Comparison of ENCODE assay signal across 13 cellular contexts in genomic region chr2:120227111-120227991, GRCh38. TPM values are rescaled to one million over a fixed set of nuclear protein-coding genes. Genes with fewer than 3 reads are reported as not detected.
DNase-seq lines count a peak whose midpoint lies in the region; ATAC-seq and TF ChIP-seq lines count a peak whose summit lies in the region.
"Had no signal": no experiment of that assay in that cellular context is flagged by ENCODE, and none has a peak within 500 bp of the region (broad histone marks: within the 10 kb centered on the region; RNA-seq: fewer than 3 reads in every experiment).

No MANE protein-coding gene starts in this region.

- TF ChIP-seq POLR2A in spleen (IDR thresholded peaks at IDR 0.05) = no peak

- H3K23ac ChIP-seq in H9 (ENCODE audit: insufficient read length, low read depth, low read length) = no peak overlapping the region

- POLR2A ChIA-PET in activated naive CD8-positive, alpha-beta T cell treated with anti-CD3 and anti-CD28 coated beads, Interleukin-2, amount 10 ng/mL, durations not matched to agents 7 days and 5 days (lab: Charles Lee) = interaction anchor here (1.1 to 1.5 kb wide), 3 partner anchors 19 to 87 kb away, joined by 4 to 5 read pairs (median 4); no protein-coding TSS in a partner anchor

- H3K4me3 Mint-ChIP-seq in H9 = no peak overlapping the region
- H3K4me3 Mint-ChIP-seq in activated naive CD8-positive, alpha-beta T cell treated with anti-CD3 and anti-CD28 coated beads, Interleukin-2, amount 10 ng/mL, durations not matched to agents 7 days and 5 days = peak overlapping the region; percentile 80
- H3K4me3 Mint-ChIP-seq: HFFc6 had no signal

- H2AFZ ChIP-seq in H9 (ENCODE audit: low read length) = no peak overlapping the region

- no CpG with 5 or more reads among the region's 16 CpGs for WGBS in H9 (ENCODE audit: extremely low coverage, insufficient read length, low lambda C conversion rate)
- 59 to 77% (median 68%) methylated on average over 16 of the region's 16 CpGs for WGBS in spleen, 5 donors

- H3K14ac ChIP-seq in H9 (ENCODE audit: insufficient read depth, low read length) = peak overlapping the region; percentile 63; the same call in 1 of the 2 replicates

- no peaks in the 10 kb centered on the region for H3K23me2 ChIP-seq in H9 (ENCODE audit: insufficient read length, low read depth, low read length, poor library complexity, severe bottlenecking)

- H3K27ac ChIP-seq in H9 (ENCODE audit: insufficient read length, low read depth, low read length) = no peak overlapping the region
- peak overlapping the region in 1 of 8 donors; percentile 4 for H3K27ac ChIP-seq in spleen

- peaks cover 11 to 20% of the 10 kb centered on the region in 2 experiments for H3K4me1 Mint-ChIP-seq in H9
- H3K4me1 Mint-ChIP-seq in activated naive CD8-positive, alpha-beta T cell treated with anti-CD3 and anti-CD28 coated beads, Interleukin-2, amount 10 ng/mL, durations not matched to agents 7 days and 5 days = peaks cover 54% of the 10 kb centered on the region

- peaks cover 61% of the 10 kb centered on the region for H3K27me3 Mint-ChIP-seq in H9 (ENCODE audit: low read depth)
- H3K27me3 Mint-ChIP-seq in activated naive CD8-positive, alpha-beta T cell treated with anti-CD3 and anti-CD28 coated beads, Interleukin-2, amount 10 ng/mL, durations not matched to agents 7 days and 5 days = no peaks in the 10 kb centered on the region

- no peak overlapping the region for H2BK5ac ChIP-seq in H9 (ENCODE audit: insufficient read length, low read length)

- H3K18ac ChIP-seq in H9 (ENCODE audit: insufficient read length, low read depth, low read length) = no peak overlapping the region

- no peak overlapping the region for H3K27ac Mint-ChIP-seq in H9
- H3K27ac Mint-ChIP-seq in activated naive CD8-positive, alpha-beta T cell treated with anti-CD3 and anti-CD28 coated beads, Interleukin-2, amount 10 ng/mL, durations not matched to agents 7 days and 5 days = peak overlapping the region; percentile 66
- H3K27ac Mint-ChIP-seq: HFFc6 had no signal

- H4K20me1 ChIP-seq in H9 (ENCODE audit: control insufficient read depth, insufficient read depth, insufficient read length) = peaks cover 2% of the 10 kb centered on the region

- H2BK12ac ChIP-seq in H9 (ENCODE audit: insufficient read length, low read depth, low read length) = no peak overlapping the region

- peaks cover 2 to 3% of the 10 kb centered on the region in 2 experiments; a peak in 4 of 5 replicates for H3K9me3 Mint-ChIP-seq in H9
- H3K9me3 Mint-ChIP-seq in activated naive CD8-positive, alpha-beta T cell treated with anti-CD3 and anti-CD28 coated beads, Interleukin-2, amount 10 ng/mL, durations not matched to agents 7 days and 5 days = peaks cover under 1% of the 10 kb centered on the region

- H4K8ac ChIP-seq in H9 (replicated peaks; ENCODE audit: insufficient read length, low read depth, low read length) = peak overlapping the region; percentile 62

- H3K4me2 ChIP-seq in H9 (ENCODE audit: insufficient read depth, insufficient read length, low read length) = no peak overlapping the region

- H3K36me3 Mint-ChIP-seq in H9 (ENCODE audit: insufficient read depth in 1 of 3, low read depth in 3 of 3) = peaks cover 1 to 3% (median 1%) of the 10 kb centered on the region in 3 experiments
- H3K36me3 Mint-ChIP-seq in activated naive CD8-positive, alpha-beta T cell treated with anti-CD3 and anti-CD28 coated beads, Interleukin-2, amount 10 ng/mL, durations not matched to agents 7 days and 5 days = peaks cover 38% of the 10 kb centered on the region

- H2BK15ac ChIP-seq in H9 (ENCODE audit: low read depth, low read length) = no peak overlapping the region

- H3T11ph ChIP-seq in H9 (ENCODE audit: low read length) = no peak overlapping the region

- H2BK120ac ChIP-seq in H9 (ENCODE audit: low read depth, low read length, poor library complexity, severe bottlenecking) = no peak overlapping the region

- ATAC-seq in activated naive CD8-positive, alpha-beta T cell treated with anti-CD3 and anti-CD28 coated beads, Interleukin-2, amount 10 ng/mL, durations not matched to agents 7 days and 5 days (ENCODE audit: low read depth) = no peak
- ATAC-seq in HG03521 (IDR thresholded peaks at IDR 0.05; ENCODE audit: unreplicated experiment) (no peak), HG03135 (IDR thresholded peaks at IDR 0.05; ENCODE audit: unreplicated experiment) (no peak), HG02571 (IDR thresholded peaks at IDR 0.05; ENCODE audit: unreplicated experiment) (no peak)

- no peaks in the 10 kb centered on the region for H3K36me3 ChIP-seq in spleen

- H4K5ac ChIP-seq in H9 (ENCODE audit: insufficient read length, low read depth, low read length) = no peak overlapping the region

- no peak overlapping the region for H2BK20ac ChIP-seq in H9 (ENCODE audit: low read depth, low read length, poor library complexity, severe bottlenecking)

- no peaks in the 10 kb centered on the region for H3K4me1 ChIP-seq in H9 (ENCODE audit: insufficient read depth, low read length)
- peaks cover 25 to 78% (median 47%) of the 10 kb centered on the region in 6 donors for H3K4me1 ChIP-seq in spleen

- H3K9ac ChIP-seq in H9 (ENCODE audit: extremely low read depth, insufficient read length, low read length) = no peak overlapping the region

- H3K9me3 ChIP-seq in H9 (ENCODE audit: control insufficient read depth, low read depth, low read length) (peaks cover 2% of the 10 kb centered on the region), spleen (peaks cover 0 to 5% (median 0%) of the 10 kb centered on the region in 8 donors)

- H3K4me3 ChIP-seq in spleen = no peak overlapping the region

- H3K79me1 ChIP-seq in H9 (ENCODE audit: insufficient read depth, low read depth, low read length, poor library complexity, severe bottlenecking) = no peaks in the 10 kb centered on the region

- DNase-seq in H9 (peak; percentile 21), RPMI7951 (ENCODE audit: low read depth) (peak; percentile 35), spleen (peak; percentile 74), iPS-NIHi7 (ENCODE audit: extremely low spot score) (no peak)
- DNase-seq in activated naive CD8-positive, alpha-beta T cell treated with anti-CD3 and anti-CD28 coated beads, Interleukin-2, amount 10 ng/mL, durations not matched to agents 7 days and 5 days = peak; percentile 27
- DNase-seq: activated CD4-positive, CD25-positive, alpha-beta regulatory T cell treated with anti-CD3 and anti-CD28 coated beads, Interleukin-2, amount 50 U/mL, for 72 hours; effector CD4-positive, alpha-beta T cell; HFFc6; NCI-H2227 treated with DMSO at 0.1 percent for 48 hours; occipital lobe had no signal

- no peak overlapping the region for H3K4ac ChIP-seq in H9 (ENCODE audit: low read depth, low read length)

- H3K27me3 ChIP-seq in H9 (ENCODE audit: insufficient read depth, low read length) = peaks cover 6% of the 10 kb centered on the region; the same call in 1 of the 2 replicates
- no peaks in the 10 kb centered on the region for H3K27me3 ChIP-seq in spleen (replicated peaks in 1 of 7)

- H3K79me2 ChIP-seq in H9 (ENCODE audit: insufficient read depth, low read length) = no peaks in the 10 kb centered on the region

- H4K91ac ChIP-seq in H9 (ENCODE audit: insufficient read length, low read depth, low read length) = no peak overlapping the region

- intact Hi-C loops in spleen (cut with DNase I; ENCODE audit: low total_unique reads) = no loop called here

- no peak overlapping the region for H2AK5ac ChIP-seq in H9 (ENCODE audit: insufficient read length, low read length)

- H3K56ac ChIP-seq in H9 (ENCODE audit: insufficient read length, low read depth, low read length) = no peak overlapping the region

- TF ChIP-seq CTCF in H9 (conservative IDR thresholded peaks at IDR 0.05) = no peak
- no peak for TF ChIP-seq CTCF in spleen (IDR thresholded peaks at IDR 0.05 in 8 of 11, conservative IDR thresholded peaks at IDR 0.05 in 3 of 11)

RNA-seq across cellular contexts. Expression of gene TMEM185B, which starts 4.2 kb away (rescaled TPM):
- total RNA-seq in H9 (2021) = 28.4 and 29.0 TPM in 2 replicates
- total RNA-seq in RPMI7951 (2014; rRNA removed; shearing (Covaris generic)) = 34.5 and 36.4 TPM in 2 replicates
- 10 to 100 TPM; 23.4 to 26.2 TPM for total RNA-seq in activated naive CD8-positive, alpha-beta T cell treated with anti-CD3 and anti-CD28 coated beads, Interleukin-2, amount 10 ng/mL, durations not matched to agents 7 days and 5 days
- 10 to 100 TPM; 18.3 to 35.6 (median 23.6) TPM for total RNA-seq in spleen
- 1 to 10 TPM; 3.9 to 5.5 (median 4.0) TPM for polyA plus RNA-seq in spleen

RNA-seq across cellular contexts. Expression of gene RALB, which starts 25.3 kb away (rescaled TPM):
- total RNA-seq in H9 (2021) = 24.6 and 27.1 TPM in 2 replicates
- 88.4 and 107 TPM in 2 replicates for total RNA-seq in RPMI7951 (2014; rRNA removed; shearing (Covaris generic))
- total RNA-seq in activated naive CD8-positive, alpha-beta T cell treated with anti-CD3 and anti-CD28 coated beads, Interleukin-2, amount 10 ng/mL, durations not matched to agents 7 days and 5 days = 10 to 100 TPM; 45.7 to 50.4 TPM
- total RNA-seq in spleen = 100 to 1,000 TPM in 3 of 7 donors, 10 to 100 TPM in 4; 67.2 to 126 (median 96.3) TPM
- polyA plus RNA-seq in spleen = 10 to 100 TPM; 26.6 to 61.5 (median 38.0) TPM
